Comparison of ENCODE assay signal across 10 cellular contexts in genomic region chr10:17234541-17234940, GRCh38. TPM values are rescaled to one million over a fixed set of nuclear protein-coding genes. Genes with fewer than 3 reads are reported as not detected.
A peak's percentile ranks its signal among the peaks of the same experiment; 100 is the strongest.
DNase-seq lines count a peak whose midpoint lies in the region; ATAC-seq and TF ChIP-seq lines count a peak whose summit lies in the region.
"Had no signal": no experiment of that assay in that cellular context is flagged by ENCODE, and none has a peak within 500 bp of the region (broad histone marks: within the 10 kb centered on the region; RNA-seq: fewer than 3 reads in every experiment).

No MANE protein-coding gene starts in this region.

- peak overlapping the region; percentile 53 to 98 for H3K27ac ChIP-seq in SK-N-SH (ENCODE audit: low read depth in 2 of 2, low read length in 1 of 2)
- peak overlapping the region; percentile 100 for H3K27ac ChIP-seq in subcutaneous abdominal adipose tissue (ENCODE audit: low read depth, low read length)
- peak overlapping the region in 2 of 4 donors; percentile 25 to 39 for H3K27ac ChIP-seq in Peyer's patch
- no peak overlapping the region for H3K27ac ChIP-seq in prostate gland

- peak overlapping the region; percentile 55 for H3K4me3 Mint-ChIP-seq in activated T-helper 17 cell treated with anti-CD3 and anti-CD28 coated beads, Interleukin-2, amount 50 U/mL, for 72 hours

- H3K36me3 ChIP-seq in SK-N-SH (replicated peaks in 1 of 2; ENCODE audit: control insufficient read depth in 1 of 2, insufficient read depth in 2 of 2, low read length in 1 of 2), result peaks cover 64 to 83% of the 10 kb centered on the region in 2 experiments
- H3K36me3 ChIP-seq in subcutaneous abdominal adipose tissue (ENCODE audit: control insufficient read depth in 5 of 5, insufficient read depth in 5 of 5, low read length in 5 of 5), result peaks cover 50 to 80% (median 66%) of the 10 kb centered on the region in 5 donors
- peaks cover 0 to 46% (median 4%) of the 10 kb centered on the region in 3 donors for H3K36me3 ChIP-seq in Peyer's patch
- H3K36me3 ChIP-seq in prostate gland, result peaks cover 3 to 5% of the 10 kb centered on the region in 2 donors

- TF ChIP-seq POLR2A in Peyer's patch (IDR thresholded peaks at IDR 0.05) (no peak), prostate gland (IDR thresholded peaks at IDR 0.05) (no peak)

- peak overlapping the region; percentile 88 for H3K4me2 ChIP-seq in SK-N-SH

- H3K4me1 ChIP-seq in SK-N-SH (ENCODE audit: control insufficient read depth in 1 of 2, insufficient read depth in 2 of 2, low read depth in 1 of 2, low read length in 1 of 2) (peaks cover 0 to 12% of the 10 kb centered on the region in 2 experiments; a peak in 2 of 4 replicates), subcutaneous abdominal adipose tissue (ENCODE audit: control insufficient read depth in 5 of 5, insufficient read depth in 5 of 5, low read length in 5 of 5) (peaks cover 11 to 61% (median 49%) of the 10 kb centered on the region in 5 donors), Peyer's patch (peaks cover 0 to 31% (median 6%) of the 10 kb centered on the region in 4 donors), prostate gland (replicated peaks) (no peaks in the 10 kb centered on the region)

- no peak overlapping the region for H2AFZ ChIP-seq in SK-N-SH (ENCODE audit: low read depth)

- no peaks in the 10 kb centered on the region for H3K9me2 ChIP-seq in SK-N-SH

- POLR2A ChIA-PET in SK-N-SH (lab: Yijun Ruan, JAX), result no interaction called here

- peaks cover 99% of the 10 kb centered on the region for H3F3A ChIP-seq in SK-N-SH (replicated peaks; ENCODE audit: insufficient read depth)

- TF ChIP-seq EP300 in SK-N-SH (IDR thresholded peaks at IDR 0.05; ENCODE audit: borderline replicate concordance in 1 of 2, low read depth in 1 of 2, low read length in 1 of 2), result no peak

- CTCF ChIA-PET in SK-N-SH (lab: Yijun Ruan, JAX), result interaction anchor here (0.6 to 1.5 kb wide), 5 partner anchors 22 to 406 kb away, joined by 3 to 7 read pairs (median 4); no protein-coding TSS in a partner anchor

- DNase-seq in SK-N-SH (no peak), kidney glomerular epithelial cell (lab: John Stamatoyannopoulos, UW) (peak; percentile 35), Peyer's patch (no peak), prostate gland (ENCODE audit: low spot score) (no peak), Kasumi-1 (lab: John Stamatoyannopoulos, UW) (no peak)
- DNase-seq: left lung, substantia nigra had no signal

- peak overlapping the region; percentile 50 for H3K27ac Mint-ChIP-seq in activated T-helper 17 cell treated with anti-CD3 and anti-CD28 coated beads, Interleukin-2, amount 50 U/mL, for 72 hours

- peaks cover 91% of the 10 kb centered on the region for H3K36me3 Mint-ChIP-seq in activated T-helper 17 cell treated with anti-CD3 and anti-CD28 coated beads, Interleukin-2, amount 50 U/mL, for 72 hours (ENCODE audit: low read depth)

- peaks cover 93% of the 10 kb centered on the region for H4K20me1 ChIP-seq in SK-N-SH (ENCODE audit: insufficient read depth)

- intact Hi-C loops in prostate gland (cut with DNase I), result no loop called here

- H3K4me3 ChIP-seq in SK-N-SH (ENCODE audit: low read depth in 2 of 2, low read length in 1 of 2) (peak overlapping the region; percentile 30 to 87), subcutaneous abdominal adipose tissue (ENCODE audit: low read depth in 1 of 5, low read length in 5 of 5) (peak overlapping the region; percentile 36 to 100 (median 99)), Peyer's patch (peak overlapping the region in 1 of 4 donors; percentile 2), prostate gland (no peak overlapping the region)

- H3K27me3 ChIP-seq in SK-N-SH (ENCODE audit: insufficient read depth) (no peaks in the 10 kb centered on the region), subcutaneous abdominal adipose tissue (ENCODE audit: control insufficient read depth in 5 of 5, insufficient read depth in 4 of 5, low read length in 5 of 5) (no peaks in the 10 kb centered on the region), Peyer's patch (no peaks in the 10 kb centered on the region), prostate gland (replicated peaks; ENCODE audit: insufficient read depth) (no peaks in the 10 kb centered on the region)
- H3K27me3 ChIP-seq: left lung had no signal

- H3K9me3 Mint-ChIP-seq in activated T-helper 17 cell treated with anti-CD3 and anti-CD28 coated beads, Interleukin-2, amount 50 U/mL, for 72 hours, result no peaks in the 10 kb centered on the region

- no peaks in the 10 kb centered on the region for H3K27me3 Mint-ChIP-seq in activated T-helper 17 cell treated with anti-CD3 and anti-CD28 coated beads, Interleukin-2, amount 50 U/mL, for 72 hours

- no peak for TF ChIP-seq RAD21 in SK-N-SH (IDR thresholded peaks at IDR 0.05; ENCODE audit: low read length)

- no peak for TF ChIP-seq CTCF in SK-N-SH (IDR thresholded peaks at IDR 0.05)
- no peak for TF ChIP-seq CTCF in Peyer's patch (IDR thresholded peaks at IDR 0.05)
- no peak for TF ChIP-seq CTCF in prostate gland (IDR thresholded peaks at IDR 0.05)

- peak overlapping the region; percentile 100 for H3K9ac ChIP-seq in SK-N-SH
- peak overlapping the region in 2 of 5 donors; percentile 42 to 98 for H3K9ac ChIP-seq in subcutaneous abdominal adipose tissue (ENCODE audit: low read length in 5 of 5)

- H3K4me1 Mint-ChIP-seq in activated T-helper 17 cell treated with anti-CD3 and anti-CD28 coated beads, Interleukin-2, amount 50 U/mL, for 72 hours, result peaks cover 12% of the 10 kb centered on the region

- WGBS in SK-N-SH (ENCODE audit: low lambda C conversion rate), result 87% methylated on average over 5 of the region's 5 CpGs
- 90% methylated on average over 5 of the region's 5 CpGs for WGBS in prostate gland

- no peaks in the 10 kb centered on the region for H3K9me3 ChIP-seq in SK-N-SH
- H3K9me3 ChIP-seq in subcutaneous abdominal adipose tissue (ENCODE audit: control insufficient read depth in 5 of 5, low read length in 5 of 5), result no peaks in the 10 kb centered on the region
- no peaks in the 10 kb centered on the region for H3K9me3 ChIP-seq in Peyer's patch
- no peaks in the 10 kb centered on the region for H3K9me3 ChIP-seq in prostate gland
- H3K9me3 ChIP-seq: left lung had no signal

- ATAC-seq in SK-N-SH treated with all-trans-retinoic acid at 6 μM for 48 hours, result no peak
- ATAC-seq in activated T-helper 17 cell treated with anti-CD3 and anti-CD28 coated beads, Interleukin-2, amount 50 U/mL, for 72 hours (replicated peaks), result no peak
- ATAC-seq: left lung had no signal

- peaks cover 70% of the 10 kb centered on the region for H3K79me2 ChIP-seq in SK-N-SH (ENCODE audit: insufficient read depth)

TF ChIP-seq in SK-N-SH, 30 proteins besides CTCF, POLR2A, EP300 and RAD21:
- TF ChIP-seq POLR2AphosphoS5 (IDR thresholded peaks at IDR 0.05; ENCODE audit: low read depth, low read length) (peak; percentile 19; the same call in 1 of the 2 replicates), GATA2 (CRISPR knock-in tag; IDR thresholded peaks at IDR 0.05) (no peak), RXRA (IDR thresholded peaks at IDR 0.05; ENCODE audit: borderline replicate concordance, low read depth) (no peak)

TF ChIP-seq in SK-N-SH treated with all-trans-retinoic acid at 6 μM for 48 hours, 23 proteins besides CTCF, POLR2A, EP300 and RAD21:
- TF ChIP-seq ZC3H10 (CRISPR knock-in tag; IDR thresholded peaks at IDR 0.05) (no peak), ZNF8 (CRISPR knock-in tag; IDR thresholded peaks at IDR 0.05) (no peak), TSHZ2 (CRISPR knock-in tag; IDR thresholded peaks at IDR 0.05) (no peak)

RNA-seq across cellular contexts. Expression of gene VIM, which starts 6.5 kb away (rescaled TPM):
- polyA plus RNA-seq in SK-N-SH (2012; rRNA removed), result 4,747 and 5,016 TPM in 2 replicates
- polyA plus RNA-seq in SK-N-SH (2012; cell fraction: cytosol; rRNA removed), result 4,035 and 4,614 TPM in 2 replicates
- 5,845 and 10,924 TPM in 2 replicates for polyA plus RNA-seq in SK-N-SH (2012; cell fraction: nucleus; rRNA removed)
- total RNA-seq in activated T-helper 17 cell treated with anti-CD3 and anti-CD28 coated beads, Interleukin-2, amount 50 U/mL, for 72 hours, result 1,000 to 10,000 TPM; 1,131 to 1,699 TPM
- 100 to 1,000 TPM; 139 to 914 (median 434) TPM for total RNA-seq in Peyer's patch
- total RNA-seq in prostate gland, result 1,000 to 10,000 TPM in 1 of 2 donors, 100 to 1,000 TPM in 1; 293 to 1,683 TPM

RNA-seq across cellular contexts. Expression of gene TRDMT1, which starts 33.1 kb away (rescaled TPM):
- 3.1 and 4.1 TPM in 2 replicates for polyA plus RNA-seq in SK-N-SH (2012; rRNA removed)
- 3.7 and 4.0 TPM in 2 replicates for polyA plus RNA-seq in SK-N-SH (2012; cell fraction: cytosol; rRNA removed)
- polyA plus RNA-seq in SK-N-SH (2012; cell fraction: nucleus; rRNA removed), result 3.6 and 8.0 TPM in 2 replicates
- 1 to 10 TPM; 3.3 to 6.7 TPM for total RNA-seq in activated T-helper 17 cell treated with anti-CD3 and anti-CD28 coated beads, Interleukin-2, amount 50 U/mL, for 72 hours
- total RNA-seq in Peyer's patch, result 10 to 100 TPM in 1 of 4 donors, 1 to 10 TPM in 3; 4.0 to 24.8 (median 6.4) TPM
- total RNA-seq in prostate gland, result 1 to 10 TPM; 6.5 to 9.9 TPM

Comparison
In these comparisons a context has a peak if more than half of its experiments do, and no peak if none do; other contexts are left out.
1. H3K27ac ChIP-seq: peak in SK-N-SH (2 of 2) and subcutaneous abdominal adipose tissue (single experiment); none in prostate gland (0 of 2).
2. H3K4me3 ChIP-seq: peak in SK-N-SH (2 of 2) and subcutaneous abdominal adipose tissue (5 of 5); none in prostate gland (0 of 2).